In the genomic region with DNA sequence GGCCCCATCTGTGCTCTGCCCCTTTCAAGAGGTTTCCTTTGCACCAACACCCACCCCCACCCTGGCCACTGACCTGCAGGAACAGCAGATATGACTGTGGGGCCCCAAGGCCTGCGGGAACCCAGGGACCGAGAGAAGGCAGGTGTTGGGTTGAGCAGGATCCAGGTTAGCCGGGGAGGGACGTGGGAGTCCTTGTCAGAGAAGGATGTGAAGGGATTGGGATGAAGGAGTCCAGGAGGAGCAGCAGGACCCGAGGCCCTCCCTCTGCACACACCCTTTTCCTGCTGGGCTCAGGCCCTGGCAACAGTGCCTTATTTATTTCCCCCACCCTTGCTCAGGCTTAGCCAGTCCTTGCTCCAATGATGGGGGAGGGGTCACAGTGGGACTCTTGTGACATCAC, we compare ENCODE assay signal across 5 cellular contexts.
"Had no signal": no experiment of that assay in that cellular context is flagged by ENCODE, and none has a peak within 500 bp of the region (broad histone marks: within the 10 kb centered on the region; RNA-seq: fewer than 3 reads in every experiment).

No MANE protein-coding gene starts in this region.

- H3K4me3 ChIP-seq: GM23248, K562 had no signal

- H3K9ac ChIP-seq: GM23248 had no signal

- H2AFZ ChIP-seq: GM23248 had no signal

- DNase-seq: HCEC 1CT, KG1 had no signal

- H3K27ac ChIP-seq: GM23248, HL-60 had no signal
